ENCODE assay signal across 1 cellular context in genomic region chr17:61460796-61461585, GRCh38.
TF ChIP-seq lines count a peak whose summit lies in the region.

No MANE protein-coding gene starts in this region.

TF ChIP-seq in HepG2, 621 proteins besides CTCF, POLR2A, EP300 and RAD21 (continued from another document and continues in another):
- TF ChIP-seq AHDC1 (CRISPR knock-in tag; IDR thresholded peaks at IDR 0.05; ENCODE audit: borderline replicate concordance), result peak; percentile 75; the same call in 1 of the 2 replicates
- TF ChIP-seq ZNF562 (CRISPR knock-in tag; IDR thresholded peaks at IDR 0.05; ENCODE audit: borderline replicate concordance), result no peak
- TF ChIP-seq SNAI1 (CRISPR knock-in tag; IDR thresholded peaks at IDR 0.05; ENCODE audit: borderline replicate concordance), result no peak
- TF ChIP-seq, protein P1, sequence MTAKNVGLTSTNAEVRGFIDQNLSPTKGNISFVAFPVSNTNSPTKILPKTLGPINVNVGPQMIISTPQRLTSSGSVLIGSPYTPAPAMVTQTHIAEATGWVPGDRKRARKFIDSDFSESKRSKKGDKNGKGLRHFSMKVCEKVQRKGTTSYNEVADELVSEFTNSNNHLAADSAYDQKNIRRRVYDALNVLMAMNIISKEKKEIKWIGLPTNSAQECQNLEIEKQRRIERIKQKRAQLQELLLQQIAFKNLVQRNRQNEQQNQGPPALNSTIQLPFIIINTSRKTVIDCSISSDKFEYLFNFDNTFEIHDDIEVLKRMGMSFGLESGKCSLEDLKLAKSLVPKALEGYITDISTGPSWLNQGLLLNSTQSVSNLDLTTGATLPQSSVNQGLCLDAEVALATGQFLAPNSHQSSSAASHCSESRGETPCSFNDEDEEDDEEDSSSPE (CRISPR knock-in tag; IDR thresholded peaks at IDR 0.05), result no peak
- TF ChIP-seq, protein P2, sequence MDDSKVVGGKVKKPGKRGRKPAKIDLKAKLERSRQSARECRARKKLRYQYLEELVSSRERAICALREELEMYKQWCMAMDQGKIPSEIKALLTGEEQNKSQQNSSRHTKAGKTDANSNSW (CRISPR knock-in tag; IDR thresholded peaks at IDR 0.05; ENCODE audit: borderline replicate concordance), result no peak
- TF ChIP-seq SAP130 (CRISPR knock-in tag; IDR thresholded peaks at IDR 0.05; ENCODE audit: low read depth), result peak; percentile 48; the same call in 1 of the 2 replicates
- TF ChIP-seq ZFAT (CRISPR knock-in tag; conservative IDR thresholded peaks at IDR 0.05), result no peak
- no peak for TF ChIP-seq MYPOP (CRISPR knock-in tag; IDR thresholded peaks at IDR 0.05)
- peak; percentile 40; the same call in 1 of the 2 replicates for TF ChIP-seq ARNT2 (CRISPR knock-in tag; IDR thresholded peaks at IDR 0.05; ENCODE audit: low read depth)
- peak; percentile 50; the same call in 1 of the 2 replicates for TF ChIP-seq SIX1 (CRISPR knock-in tag; IDR thresholded peaks at IDR 0.05; ENCODE audit: borderline replicate concordance)
- TF ChIP-seq ZNF30 (CRISPR knock-in tag; IDR thresholded peaks at IDR 0.05), result no peak
- no peak for TF ChIP-seq DNMT3B (CRISPR knock-in tag; conservative IDR thresholded peaks at IDR 0.05)
- no peak for TF ChIP-seq ZFP82 (CRISPR knock-in tag; IDR thresholded peaks at IDR 0.05; ENCODE audit: borderline replicate concordance)
- no peak; the same call in 1 of the 2 replicates for TF ChIP-seq KDM3A (CRISPR knock-in tag; IDR thresholded peaks at IDR 0.05; ENCODE audit: low read depth)
- TF ChIP-seq UBTF (CRISPR knock-in tag; IDR thresholded peaks at IDR 0.05), result peak; percentile 36; the same call in 1 of the 2 replicates
- TF ChIP-seq ARHGAP35 (CRISPR knock-in tag; IDR thresholded peaks at IDR 0.05; ENCODE audit: borderline replicate concordance), result no peak
- TF ChIP-seq SCMH1 (CRISPR knock-in tag; IDR thresholded peaks at IDR 0.05; ENCODE audit: borderline replicate concordance), result no peak
- TF ChIP-seq, protein P3, sequence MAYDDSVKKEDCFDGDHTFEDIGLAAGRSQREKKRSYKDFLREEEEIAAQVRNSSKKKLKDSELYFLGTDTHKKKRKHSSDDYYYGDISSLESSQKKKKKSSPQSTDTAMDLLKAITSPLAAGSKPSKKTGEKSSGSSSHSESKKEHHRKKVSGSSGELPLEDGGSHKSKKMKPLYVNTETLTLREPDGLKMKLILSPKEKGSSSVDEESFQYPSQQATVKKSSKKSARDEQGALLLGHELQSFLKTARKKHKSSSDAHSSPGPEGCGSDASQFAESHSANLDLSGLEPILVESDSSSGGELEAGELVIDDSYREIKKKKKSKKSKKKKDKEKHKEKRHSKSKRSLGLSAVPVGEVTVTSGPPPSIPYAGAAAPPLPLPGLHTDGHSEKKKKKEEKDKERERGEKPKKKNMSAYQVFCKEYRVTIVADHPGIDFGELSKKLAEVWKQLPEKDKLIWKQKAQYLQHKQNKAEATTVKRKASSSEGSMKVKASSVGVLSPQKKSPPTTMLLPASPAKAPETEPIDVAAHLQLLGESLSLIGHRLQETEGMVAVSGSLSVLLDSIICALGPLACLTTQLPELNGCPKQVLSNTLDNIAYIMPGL (CRISPR knock-in tag; IDR thresholded peaks at IDR 0.05; ENCODE audit: borderline replicate concordance in 1 of 2, low read depth in 1 of 2), result 0 out of 4 replicates have a peak, but pooled peaks of 1 of the 2 experiments have one; percentile 26
- TF ChIP-seq NCOR1 (IDR thresholded peaks at IDR 0.05; ENCODE audit: borderline replicate concordance, low read length), result peak; percentile 86; the same call in 1 of the 2 replicates
- TF ChIP-seq REPIN1 (CRISPR knock-in tag; IDR thresholded peaks at IDR 0.05; ENCODE audit: borderline replicate concordance, low read depth), result peak; percentile 50; the same call in 1 of the 2 replicates
- TF ChIP-seq ZNF362 (CRISPR knock-in tag; IDR thresholded peaks at IDR 0.05; ENCODE audit: borderline replicate concordance), result peak; percentile 67; the same call in 1 of the 2 replicates
- TF ChIP-seq SMAD3 (CRISPR knock-in tag; IDR thresholded peaks at IDR 0.05), result peak; percentile 30; the same call in 1 of the 2 replicates
- no peak for TF ChIP-seq ZNF317 (CRISPR knock-in tag; IDR thresholded peaks at IDR 0.05)
- no peak for TF ChIP-seq MAF1 (CRISPR knock-in tag; IDR thresholded peaks at IDR 0.05; ENCODE audit: borderline replicate concordance)
- TF ChIP-seq MNT (IDR thresholded peaks at IDR 0.05), result no peak
- TF ChIP-seq, protein P4, sequence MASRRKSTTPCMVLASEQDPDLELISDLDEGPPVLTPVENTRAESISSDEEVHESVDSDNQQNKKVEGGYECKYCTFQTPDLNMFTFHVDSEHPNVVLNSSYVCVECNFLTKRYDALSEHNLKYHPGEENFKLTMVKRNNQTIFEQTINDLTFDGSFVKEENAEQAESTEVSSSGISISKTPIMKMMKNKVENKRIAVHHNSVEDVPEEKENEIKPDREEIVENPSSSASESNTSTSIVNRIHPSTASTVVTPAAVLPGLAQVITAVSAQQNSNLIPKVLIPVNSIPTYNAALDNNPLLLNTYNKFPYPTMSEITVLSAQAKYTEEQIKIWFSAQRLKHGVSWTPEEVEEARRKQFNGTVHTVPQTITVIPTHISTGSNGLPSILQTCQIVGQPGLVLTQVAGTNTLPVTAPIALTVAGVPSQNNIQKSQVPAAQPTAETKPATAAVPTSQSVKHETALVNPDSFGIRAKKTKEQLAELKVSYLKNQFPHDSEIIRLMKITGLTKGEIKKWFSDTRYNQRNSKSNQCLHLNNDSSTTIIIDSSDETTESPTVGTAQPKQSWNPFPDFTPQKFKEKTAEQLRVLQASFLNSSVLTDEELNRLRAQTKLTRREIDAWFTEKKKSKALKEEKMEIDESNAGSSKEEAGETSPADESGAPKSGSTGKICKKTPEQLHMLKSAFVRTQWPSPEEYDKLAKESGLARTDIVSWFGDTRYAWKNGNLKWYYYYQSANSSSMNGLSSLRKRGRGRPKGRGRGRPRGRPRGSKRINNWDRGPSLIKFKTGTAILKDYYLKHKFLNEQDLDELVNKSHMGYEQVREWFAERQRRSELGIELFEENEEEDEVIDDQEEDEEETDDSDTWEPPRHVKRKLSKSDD (CRISPR knock-in tag; IDR thresholded peaks at IDR 0.05; ENCODE audit: low read depth), result no peak
- no peak for TF ChIP-seq SMAD9 (CRISPR knock-in tag; IDR thresholded peaks at IDR 0.05)
- TF ChIP-seq REL (CRISPR knock-in tag; conservative IDR thresholded peaks at IDR 0.05), result no peak
- TF ChIP-seq THAP11 (CRISPR knock-in tag; IDR thresholded peaks at IDR 0.05), result 0 out of 2 replicates have a peak, but pooled peaks have one; percentile 21
- TF ChIP-seq CCDC6 (CRISPR knock-in tag; IDR thresholded peaks at IDR 0.05), result no peak
- no peak for TF ChIP-seq ZNF432 (CRISPR knock-in tag; IDR thresholded peaks at IDR 0.05; ENCODE audit: borderline replicate concordance)
